In the genomic region with DNA sequence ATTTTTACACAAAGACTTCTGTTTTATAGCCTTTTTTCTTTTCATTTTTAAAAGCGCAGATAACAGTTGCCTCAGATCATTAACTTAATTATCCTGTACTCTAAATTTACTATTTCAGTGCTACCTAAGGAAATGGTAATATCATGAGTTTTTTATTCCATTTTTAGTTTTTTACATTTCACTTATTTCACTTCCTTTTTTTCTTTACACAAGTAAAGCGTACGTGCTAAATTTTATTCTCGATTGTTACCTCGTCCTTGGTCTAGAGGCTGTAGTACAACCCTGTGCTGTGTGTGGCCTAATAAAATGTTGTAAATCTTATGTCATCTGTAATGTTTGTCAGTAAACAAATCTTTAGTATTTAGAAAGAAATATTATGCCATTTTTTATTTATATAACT, we compare ENCODE assay signal across 13 cellular contexts. TPM values are rescaled to one million over a fixed set of nuclear protein-coding genes. Genes with fewer than 3 reads are reported as not detected.
DNase-seq lines count a peak whose midpoint lies in the region; ATAC-seq and TF ChIP-seq lines count a peak whose summit lies in the region.
"Had no signal": no experiment of that assay in that cellular context is flagged by ENCODE, and none has a peak within 500 bp of the region (broad histone marks: within the 10 kb centered on the region; RNA-seq: fewer than 3 reads in every experiment).

No MANE protein-coding gene starts in this region.

- H3K4me2 ChIP-seq in IMR-90 (ENCODE audit: low read depth, low read length) = no peak overlapping the region

- H2AFZ ChIP-seq in IMR-90 (replicated peaks; ENCODE audit: low read length, poor library complexity) = no peak overlapping the region

- no CpG with 5 or more reads among the region's 5 CpGs for WGBS in IMR-90 (ENCODE audit: extremely low coverage in 2 of 2, insufficient read length in 1 of 2), 2 experiments

- no peak overlapping the region for H3K9ac ChIP-seq in IMR-90 (ENCODE audit: low read depth, low read length)

- no peak overlapping the region for H4K91ac ChIP-seq in IMR-90 (ENCODE audit: insufficient read depth, low read depth, low read length)

- no peak for TF ChIP-seq CTCF in IMR-90 (conservative IDR thresholded peaks at IDR 0.05; ENCODE audit: low read depth, low read length)
- no peak for TF ChIP-seq CTCF in BE2C (IDR thresholded peaks at IDR 0.05; ENCODE audit: low read depth, low read length)

- H3K14ac ChIP-seq in IMR-90 (replicated peaks; ENCODE audit: low read depth, low read length) = no peak overlapping the region

- TF ChIP-seq POLR2A in IMR-90 (IDR thresholded peaks at IDR 0.05; ENCODE audit: low read depth, low read length) = no peak

- peaks cover 20 to 71% of the 10 kb centered on the region in 2 experiments for H3K79me1 ChIP-seq in IMR-90 (ENCODE audit: low read depth in 1 of 2, low read length in 2 of 2)

- H3K4ac ChIP-seq in IMR-90 (ENCODE audit: low read depth, low read length) = no peak overlapping the region

- H2AK9ac ChIP-seq in IMR-90 (replicated peaks; ENCODE audit: low read depth, low read length, poor library complexity) = no peak overlapping the region

- no peaks in the 10 kb centered on the region for H3K36me3 Mint-ChIP-seq in stimulated activated naive B cell treated with anti-CD40 and anti-IgM and Interleukin-4, amounts not matched to agents 10 μg/mL and 1 μg/mL and 100 μg/mL, for 72 hours

- no peak overlapping the region for H2AK5ac ChIP-seq in IMR-90 (ENCODE audit: low read depth, low read length)

- H3K4me1 Mint-ChIP-seq in stimulated activated naive B cell treated with anti-CD40 and anti-IgM and Interleukin-4, amounts not matched to agents 10 μg/mL and 1 μg/mL and 100 μg/mL, for 72 hours = peaks cover 6 to 11% of the 10 kb centered on the region in 2 donors

- intact Hi-C loops in IMR-90 (cut with micrococcal nuclease) = no loop called here

- H3K4me3 Mint-ChIP-seq in stimulated activated naive B cell treated with anti-CD40 and anti-IgM and Interleukin-4, amounts not matched to agents 10 μg/mL and 1 μg/mL and 100 μg/mL, for 72 hours = peak overlapping the region in 1 of 2 donors; percentile 17

- no peak overlapping the region for H3K23ac ChIP-seq in IMR-90 (ENCODE audit: low read depth, low read length)

- no peak overlapping the region for H3K27ac ChIP-seq in IMR-90 (ENCODE audit: insufficient read depth, low read length)

- no peak overlapping the region for H2BK20ac ChIP-seq in IMR-90 (ENCODE audit: low read depth, low read length)

- H4K8ac ChIP-seq in IMR-90 (ENCODE audit: low read depth in 2 of 2, low read length in 2 of 2) = no peak overlapping the region

- H4K20me1 ChIP-seq in IMR-90 (ENCODE audit: insufficient read depth, low read length) = peaks cover 89% of the 10 kb centered on the region

- TF ChIP-seq RAD21 in IMR-90 (IDR thresholded peaks at IDR 0.05; ENCODE audit: low read length) = no peak

- peaks cover 33% of the 10 kb centered on the region for H3K9me1 ChIP-seq in IMR-90 (ENCODE audit: insufficient read depth, low read length)

- no peaks in the 10 kb centered on the region for H3K9me3 ChIP-seq in IMR-90 (ENCODE audit: control insufficient read depth, insufficient read depth, low read length)
- H3K9me3 ChIP-seq in BE2C = no peaks in the 10 kb centered on the region
- H3K9me3 ChIP-seq: body of pancreas, esophagus muscularis mucosa had no signal

- peaks cover 9% of the 10 kb centered on the region for H3K36me3 ChIP-seq in IMR-90 (ENCODE audit: control insufficient read depth, insufficient read depth, low read length)
- H3K36me3 ChIP-seq in BE2C = no peaks in the 10 kb centered on the region
- H3K36me3 ChIP-seq: esophagus muscularis mucosa had no signal

- H3K27me3 ChIP-seq in IMR-90 (ENCODE audit: control insufficient read depth, insufficient read depth, low read length) (no peaks in the 10 kb centered on the region), BE2C (no peaks in the 10 kb centered on the region; the same call in 1 of the 2 replicates)
- H3K27me3 ChIP-seq: body of pancreas, esophagus muscularis mucosa had no signal

- H4K5ac ChIP-seq in IMR-90 (ENCODE audit: low read depth, low read length) = no peak overlapping the region

- peak overlapping the region; percentile 28 for H2BK5ac ChIP-seq in IMR-90 (ENCODE audit: low read depth, low read length, poor library complexity, severe bottlenecking)

- no TSS peak for BruUV-seq in IMR-90 (replicated peaks; lab: Mats Ljungman, UMichigan)

- H2BK15ac ChIP-seq in IMR-90 (ENCODE audit: low read depth, low read length) = no peak overlapping the region

- no peak overlapping the region for H3K56ac ChIP-seq in IMR-90 (ENCODE audit: extremely low read depth, insufficient read depth, low read length)

- POLR2A ChIA-PET in IMR-90 (lab: Charles Lee; ENCODE audit: unreplicated experiment) = no interaction called here

- in situ Hi-C loops in IMR-90 (cut with MboI; ENCODE audit: low sequenced_read_pairs) = no loop called here

- dilution Hi-C loops in IMR-90 (cut with HindIII; ENCODE audit: low sequenced_read_pairs, unreplicated experiment) = no loop called here

- no peak overlapping the region for H3K18ac ChIP-seq in IMR-90 (ENCODE audit: low read depth, low read length)

- ATAC-seq in GM19328 (IDR thresholded peaks at IDR 0.05; ENCODE audit: unreplicated experiment) (peak; percentile 71), HG02623 (IDR thresholded peaks at IDR 0.05; ENCODE audit: unreplicated experiment) (peak; percentile 48), IMR-90 (ENCODE audit: low read depth) (no peak), HG03280 (IDR thresholded peaks at IDR 0.05; ENCODE audit: unreplicated experiment) (no peak)
- peak; percentile 61 to 69 for ATAC-seq in stimulated activated naive B cell treated with anti-CD40 and anti-IgM and Interleukin-4, amounts not matched to agents 10 μg/mL and 1 μg/mL and 100 μg/mL, for 72 hours (replicated peaks)
- ATAC-seq: body of pancreas had no signal

- DNase-seq in IMR-90 (no peak), KG1 (lab: John Stamatoyannopoulos, UW) (no peak), BE2C (no peak)
- DNase-seq in stimulated activated naive B cell treated with anti-CD40 and anti-IgM and Interleukin-4, amounts not matched to agents 10 μg/mL and 1 μg/mL and 100 μg/mL, for 72 hours = no peak
- DNase-seq: activated CD8-positive, alpha-beta memory T cell treated with anti-CD3 and anti-CD28 coated beads, Interleukin-2, amount 50 U/mL, for 4 hours; body of pancreas; DMS79; NCI-H146; stimulated activated naive CD4-positive, alpha-beta T cell treated with Interleukin-2 at 50 U/mL for 16 hours had no signal

- CTCF ChIA-PET in IMR-90 (lab: Yijun Ruan, JAX) = interaction anchor here (0.6 kb wide), 1 partner anchor 39 kb away, joined by 3 read pairs; no protein-coding TSS in a partner anchor

- H3K9me3 Mint-ChIP-seq in stimulated activated naive B cell treated with anti-CD40 and anti-IgM and Interleukin-4, amounts not matched to agents 10 μg/mL and 1 μg/mL and 100 μg/mL, for 72 hours = no peaks in the 10 kb centered on the region

- H3K4me1 ChIP-seq in IMR-90 (ENCODE audit: control insufficient read depth, insufficient read depth, low read length) (peaks cover 36% of the 10 kb centered on the region), BE2C (no peaks in the 10 kb centered on the region)

- H3K27me3 Mint-ChIP-seq in stimulated activated naive B cell treated with anti-CD40 and anti-IgM and Interleukin-4, amounts not matched to agents 10 μg/mL and 1 μg/mL and 100 μg/mL, for 72 hours = no peaks in the 10 kb centered on the region

- H2BK120ac ChIP-seq in IMR-90 (ENCODE audit: low read depth, low read length) = no peak overlapping the region

- no peak overlapping the region for H3K27ac Mint-ChIP-seq in stimulated activated naive B cell treated with anti-CD40 and anti-IgM and Interleukin-4, amounts not matched to agents 10 μg/mL and 1 μg/mL and 100 μg/mL, for 72 hours

- no peak overlapping the region for H3K4me3 ChIP-seq in IMR-90 (ENCODE audit: insufficient read depth, low read depth, low read length)
- no peak overlapping the region for H3K4me3 ChIP-seq in BE2C (ENCODE audit: low read depth, low read length)
- H3K4me3 ChIP-seq: body of pancreas, esophagus muscularis mucosa had no signal

TF ChIP-seq in IMR-90, 13 proteins besides CTCF, POLR2A, EP300 and RAD21 (continues in another document):
- TF ChIP-seq MXI1 (IDR thresholded peaks at IDR 0.05; ENCODE audit: borderline replicate concordance, low read depth, low read length) (no peak), CHD1 (IDR thresholded peaks at IDR 0.05; ENCODE audit: low read depth, low read length) (no peak), BHLHE40 (IDR thresholded peaks at IDR 0.05; ENCODE audit: low read depth, low read length) (no peak), SMC3 (IDR thresholded peaks at IDR 0.05; ENCODE audit: low read depth, low read length) (no peak), CEBPB (IDR thresholded peaks at IDR 0.05; ENCODE audit: low read depth, low read length) (no peak), MAFK (IDR thresholded peaks at IDR 0.05; ENCODE audit: low read depth, low read length) (no peak), RCOR1 (IDR thresholded peaks at IDR 0.05; ENCODE audit: insufficient replicate concordance, low read length) (no peak), USF2 (IDR thresholded peaks at IDR 0.05; ENCODE audit: low read depth, low read length) (no peak), NFE2L2 (IDR thresholded peaks at IDR 0.05; ENCODE audit: low read depth, low read length) (no peak), FOS (IDR thresholded peaks at IDR 0.05; ENCODE audit: low read depth, low read length) (no peak)
- TF ChIP-seq, protein P1, sequence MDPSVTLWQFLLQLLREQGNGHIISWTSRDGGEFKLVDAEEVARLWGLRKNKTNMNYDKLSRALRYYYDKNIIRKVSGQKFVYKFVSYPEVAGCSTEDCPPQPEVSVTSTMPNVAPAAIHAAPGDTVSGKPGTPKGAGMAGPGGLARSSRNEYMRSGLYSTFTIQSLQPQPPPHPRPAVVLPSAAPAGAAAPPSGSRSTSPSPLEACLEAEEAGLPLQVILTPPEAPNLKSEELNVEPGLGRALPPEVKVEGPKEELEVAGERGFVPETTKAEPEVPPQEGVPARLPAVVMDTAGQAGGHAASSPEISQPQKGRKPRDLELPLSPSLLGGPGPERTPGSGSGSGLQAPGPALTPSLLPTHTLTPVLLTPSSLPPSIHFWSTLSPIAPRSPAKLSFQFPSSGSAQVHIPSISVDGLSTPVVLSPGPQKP (IDR thresholded peaks at IDR 0.05; ENCODE audit: borderline replicate concordance, low read depth, low read length) = no peak

RNA-seq across cellular contexts. Expression of gene CRIM1, which starts 49.2 kb away (rescaled TPM):
- total RNA-seq in IMR-90 (2012; rRNA removed) = 436 and 490 TPM in 2 replicates
- polyA plus RNA-seq in IMR-90 (2012; rRNA removed) = 285 and 316 TPM in 2 replicates
- polyA plus RNA-seq in IMR-90 (2012; cell fraction: cytosol; rRNA removed) = 203 and 263 TPM in 2 replicates
- 109 and 133 TPM in 2 replicates for polyA plus RNA-seq in IMR-90 (2012; cell fraction: nucleus; rRNA removed; ENCODE audit: low replicate concordance)
- polyA plus RNA-seq in BE2C (2012; ENCODE audit: insufficient read depth, insufficient read length, low read depth) = not detected

Comparison
In these comparisons a context has a peak if more than half of its experiments do, and no peak if none do; other contexts are left out.
1. ATAC-seq: peak in GM19328 (single experiment), HG02623 (single experiment) and stimulated activated naive B cell treated with anti-CD40 and anti-IgM and Interleukin-4, amounts not matched to agents 10 μg/mL and 1 μg/mL and 100 μg/mL, for 72 hours (2 of 2); none in IMR-90 (single experiment) and HG03280 (single experiment).